ENCODE assay signal across 8 cellular contexts in the genomic region with DNA sequence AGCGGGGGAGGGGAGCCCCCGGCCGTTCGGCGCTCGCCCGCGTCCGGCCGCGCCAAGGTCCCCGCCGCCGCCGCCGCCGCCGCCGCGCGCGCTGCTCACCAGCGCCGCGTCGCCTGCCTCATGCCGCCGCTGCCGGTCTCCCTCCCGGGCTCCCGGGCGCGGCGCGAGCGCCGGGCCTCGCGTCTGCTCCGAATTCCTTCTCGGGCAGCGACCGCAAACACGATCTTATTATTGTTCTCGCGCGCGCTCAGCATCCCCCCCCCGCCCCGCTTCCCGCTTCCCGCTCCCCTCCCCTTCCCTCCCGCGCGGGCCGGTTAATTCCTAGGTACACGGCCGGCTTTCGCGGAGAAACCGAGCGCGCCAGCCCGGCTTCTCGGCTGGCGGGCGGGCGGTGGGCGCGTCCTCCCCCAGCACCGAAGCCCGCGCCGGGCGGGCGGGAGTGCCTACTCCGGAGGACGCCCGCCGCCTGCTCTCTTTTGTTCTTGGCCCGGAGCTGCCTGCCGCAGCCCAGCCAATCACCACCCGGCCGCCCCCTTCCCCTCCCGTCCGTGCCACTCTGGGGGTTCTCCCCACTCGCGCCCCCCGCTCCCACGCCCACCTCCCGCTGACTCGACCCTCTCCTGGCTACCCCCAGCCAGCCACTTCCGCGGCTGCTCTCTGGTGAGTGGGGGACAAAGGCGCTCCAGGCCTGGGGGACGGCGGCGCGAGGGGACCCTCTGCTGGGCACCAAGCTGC. TPM values are rescaled to one million over a fixed set of nuclear protein-coding genes. Genes with fewer than 3 reads are reported as not detected.
DNase-seq lines count a peak whose midpoint lies in the region; ATAC-seq and TF ChIP-seq lines count a peak whose summit lies in the region.

A gene (minus strand): TSS at position 202 of the 735 bp plus-strand sequence. CDS start 409 bp downstream, outside the sequence.

- no peak for TF ChIP-seq POLR2A in tibial nerve (IDR thresholded peaks at IDR 0.05)

- DNase-seq in GM03348 (ENCODE audit: low spot score) (peak; percentile 80), HFF-Myc (ENCODE audit: extremely low read depth, low read depth) (no peak), NCI-H526 treated with DMSO at 0.1 percent for 48 hours (lab: John Stamatoyannopoulos, UW) (peak; percentile 73), foreskin fibroblast (peak; percentile 41 to 79), tibial nerve (ENCODE audit: low spot score in 2 of 2) (peak; percentile 47 to 50)
- DNase-seq in activated gamma-delta T cell treated with anti-CD3 and anti-CD28 coated beads, Interleukin-2, amount 50 U/mL, for 16 hours (ENCODE audit: low read depth), result peak; percentile 32
- DNase-seq in naive thymus-derived CD4-positive, alpha-beta T cell, result peak in 6 of 9 donors; percentile 5 to 53 (median 24)

- H3K27me3 Mint-ChIP-seq in naive thymus-derived CD4-positive, alpha-beta T cell, result peaks cover 14 to 37% (median 19%) of the 10 kb centered on the region in 5 donors

- no peaks in the 10 kb centered on the region for H3K9me3 ChIP-seq in naive thymus-derived CD4-positive, alpha-beta T cell (ENCODE audit: control insufficient read depth in 2 of 3, low read length in 3 of 3)
- no peaks in the 10 kb centered on the region for H3K9me3 ChIP-seq in tibial nerve

- H3K36me3 ChIP-seq in naive thymus-derived CD4-positive, alpha-beta T cell (ENCODE audit: control insufficient read depth in 2 of 3, insufficient read depth in 3 of 3, low read length in 3 of 3), result no peaks in the 10 kb centered on the region
- H3K36me3 ChIP-seq in tibial nerve, result no peaks in the 10 kb centered on the region

- peaks cover 0 to 6% (median 0%) of the 10 kb centered on the region in 11 donors for H3K9me3 Mint-ChIP-seq in naive thymus-derived CD4-positive, alpha-beta T cell

- peak within 1 kb of the TSS; percentile 84 for H3K4me3 ChIP-seq in HFF-Myc (replicated peaks; ENCODE audit: low read depth, low read length)
- H3K4me3 ChIP-seq in foreskin fibroblast (ENCODE audit: low read depth in 1 of 2, low read length in 2 of 2), result peak within 1 kb of the TSS; percentile 78 to 85
- no peak within 1 kb of the TSS for H3K4me3 ChIP-seq in naive thymus-derived CD4-positive, alpha-beta T cell (ENCODE audit: low read length)
- peak within 1 kb of the TSS; percentile 71 to 98 (median 90) for H3K4me3 ChIP-seq in tibial nerve

- peak; percentile 5 for TF ChIP-seq CTCF in HFF-Myc (IDR thresholded peaks at IDR 0.05; ENCODE audit: low read depth, low read length, missing control alignments)
- no peak for TF ChIP-seq CTCF in foreskin fibroblast (IDR thresholded peaks at IDR 0.05; ENCODE audit: low read depth, low read length)
- no peak for TF ChIP-seq CTCF in tibial nerve (IDR thresholded peaks at IDR 0.05)

- H3K4me1 Mint-ChIP-seq in naive thymus-derived CD4-positive, alpha-beta T cell, result peaks cover 0 to 18% (median 7%) of the 10 kb centered on the region in 7 donors

- peaks cover 3% of the 10 kb centered on the region in 2 donors for H3K27me3 ChIP-seq in naive thymus-derived CD4-positive, alpha-beta T cell (ENCODE audit: control insufficient read depth in 2 of 2, insufficient read depth in 2 of 2, low read length in 2 of 2)
- no peaks in the 10 kb centered on the region for H3K27me3 ChIP-seq in tibial nerve

- peak; percentile 55 for ATAC-seq in naive thymus-derived CD4-positive, alpha-beta T cell
- ATAC-seq in HG03039 (IDR thresholded peaks at IDR 0.05; ENCODE audit: unreplicated experiment), result no peak

- peak within 1 kb of the TSS; percentile 51 for H3K27ac ChIP-seq in naive thymus-derived CD4-positive, alpha-beta T cell (ENCODE audit: low read depth, low read length)
- H3K27ac ChIP-seq in tibial nerve, result peak within 1 kb of the TSS; percentile 80 to 97 (median 86)

- CTCF ChIA-PET in naive thymus-derived CD4-positive, alpha-beta T cell (lab: Charles Lee), result no interaction called here

- intact Hi-C loops in naive thymus-derived CD4-positive, alpha-beta T cell (cut with micrococcal nuclease), result loop anchor here (1.0 to 10.0 kb wide), 6 partner anchors 42 to 663 kb away; a partner anchor contains a TSS

- 0 to 1% methylated on average over 39 to 62 of the region's 99 CpGs for WGBS in tibial nerve, 2 donors

- no peak for TF ChIP-seq EP300 in tibial nerve (IDR thresholded peaks at IDR 0.05)

- POLR2A ChIA-PET in naive thymus-derived CD4-positive, alpha-beta T cell (lab: Charles Lee), result no interaction called here

- peaks cover 0 to 3% of the 10 kb centered on the region in 2 donors for H3K4me1 ChIP-seq in naive thymus-derived CD4-positive, alpha-beta T cell (ENCODE audit: control insufficient read depth in 2 of 2, insufficient read depth in 2 of 2, low read length in 2 of 2)
- peaks cover 0 to 43% (median 5%) of the 10 kb centered on the region in 4 donors for H3K4me1 ChIP-seq in tibial nerve

- peaks cover 0 to 9% (median 5%) of the 10 kb centered on the region in 5 donors for H3K36me3 Mint-ChIP-seq in naive thymus-derived CD4-positive, alpha-beta T cell

- H3K27ac Mint-ChIP-seq in naive thymus-derived CD4-positive, alpha-beta T cell, result peak within 1 kb of the TSS in 5 of 9 donors; percentile 78 to 86 (median 85)

- peak within 1 kb of the TSS; percentile 85 to 97 (median 93) for H3K4me3 Mint-ChIP-seq in naive thymus-derived CD4-positive, alpha-beta T cell

RNA-seq across cellular contexts. Expression of the gene that starts here (rescaled TPM):
- total RNA-seq in naive thymus-derived CD4-positive, alpha-beta T cell, result 10 to 100 TPM in 2 of 5 experiments, 1 to 10 TPM in 3; 2.1 to 50.1 (median 3.6) TPM
- 1 to 10 TPM; 3.4 to 9.4 TPM for polyA plus RNA-seq in naive thymus-derived CD4-positive, alpha-beta T cell
- 10 to 100 TPM; 25.6 to 54.8 (median 43.4) TPM for total RNA-seq in tibial nerve
